8 cellular contexts compared by ENCODE assay signal in the genomic region with DNA sequence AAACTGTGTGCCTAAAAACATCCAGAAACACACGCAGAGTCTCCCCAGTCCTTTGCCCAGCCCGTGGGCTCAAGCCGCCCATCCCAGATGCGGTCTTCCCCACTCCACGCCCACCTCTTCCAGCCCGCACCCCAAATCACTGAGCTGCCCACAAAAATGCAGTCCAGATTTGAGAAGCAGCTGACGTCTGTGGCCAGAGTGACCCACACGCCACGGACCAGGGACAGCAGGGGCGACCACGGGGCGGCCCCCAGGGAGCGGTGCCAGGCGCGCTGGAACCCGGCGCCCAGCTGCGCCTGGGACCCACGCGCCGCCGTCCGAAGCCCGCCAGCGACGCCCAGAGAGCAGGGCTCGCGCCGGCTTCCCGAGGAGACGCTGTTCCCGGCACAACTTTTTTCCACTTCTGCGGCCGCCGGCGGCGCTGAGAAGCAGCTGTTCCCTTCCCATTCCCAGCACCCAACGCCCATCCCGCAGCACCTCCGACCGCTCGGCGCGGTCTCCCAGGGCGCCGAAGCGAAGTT. TPM values are rescaled to one million over a fixed set of nuclear protein-coding genes. Genes with fewer than 3 reads are reported as not detected.
A peak's percentile ranks its signal among the peaks of the same experiment; 100 is the strongest.
DNase-seq lines count a peak whose midpoint lies in the region; ATAC-seq and TF ChIP-seq lines count a peak whose summit lies in the region.

No MANE protein-coding gene starts in this region.

- H3K79me1 ChIP-seq in IMR-90 (ENCODE audit: low read depth in 1 of 2, low read length in 2 of 2), result peaks cover 18 to 50% of the 10 kb centered on the region in 2 experiments

- H3K9me3 Mint-ChIP-seq in activated naive CD4-positive, alpha-beta T cell treated with anti-CD3 and anti-CD28 coated beads, Interleukin-2, amount 50 U/mL, for 72 hours, result no peaks in the 10 kb centered on the region
- H3K9me3 Mint-ChIP-seq in osteocyte (ENCODE audit: unreplicated experiment), result no peaks in the 10 kb centered on the region

- 1% methylated on average over 24 of the region's 47 CpGs; no CpG with 5 or more reads in 1 of the 2 experiments for WGBS in IMR-90 (ENCODE audit: extremely low coverage in 2 of 2, insufficient read length in 1 of 2), 2 experiments
- WGBS in heart left ventricle, 4 donors, result 1 to 2% (median 1%) methylated on average over 9 to 47 of the region's 47 CpGs

- H3K56ac ChIP-seq in IMR-90 (ENCODE audit: extremely low read depth, insufficient read depth, low read length), result peak overlapping the region; percentile 89

- H3K18ac ChIP-seq in IMR-90 (ENCODE audit: low read depth, low read length), result peak overlapping the region; percentile 33

- dilution Hi-C loops in IMR-90 (cut with HindIII; ENCODE audit: low sequenced_read_pairs, unreplicated experiment), result no loop called here

- H3K4me3 ChIP-seq in IMR-90 (ENCODE audit: insufficient read depth, low read depth, low read length) (peak overlapping the region; percentile 95), heart left ventricle (peak overlapping the region; percentile 50 to 97 (median 78))

- POLR2A ChIA-PET in IMR-90 (lab: Charles Lee; ENCODE audit: unreplicated experiment), result no interaction called here

- no peak overlapping the region for H3K27ac Mint-ChIP-seq in activated naive CD4-positive, alpha-beta T cell treated with anti-CD3 and anti-CD28 coated beads, Interleukin-2, amount 50 U/mL, for 72 hours
- H3K27ac Mint-ChIP-seq in osteocyte (ENCODE audit: unreplicated experiment), result peak overlapping the region; percentile 90

- H4K20me1 ChIP-seq in IMR-90 (ENCODE audit: insufficient read depth, low read length), result peaks cover 11% of the 10 kb centered on the region; the same call in 1 of the 2 replicates

- H3K9ac ChIP-seq in IMR-90 (ENCODE audit: low read depth, low read length), result peak overlapping the region; percentile 95

- H3K9me3 ChIP-seq in IMR-90 (ENCODE audit: control insufficient read depth, insufficient read depth, low read length) (no peaks in the 10 kb centered on the region), heart left ventricle (no peaks in the 10 kb centered on the region)

- no peaks in the 10 kb centered on the region for H3K27me3 Mint-ChIP-seq in osteocyte (ENCODE audit: unreplicated experiment)

- TF ChIP-seq RAD21 in IMR-90 (IDR thresholded peaks at IDR 0.05; ENCODE audit: low read length), result no peak; the same call in 1 of the 2 replicates

- peak overlapping the region; percentile 74; the same call in 1 of the 2 replicates for H4K91ac ChIP-seq in IMR-90 (ENCODE audit: insufficient read depth, low read depth, low read length)

- peak overlapping the region; percentile 71; the same call in 2 of the 3 replicates for H2BK15ac ChIP-seq in IMR-90 (ENCODE audit: low read depth, low read length)

- ATAC-seq in GM21576 (IDR thresholded peaks at IDR 0.05; ENCODE audit: unreplicated experiment) (peak; percentile 28), IMR-90 (ENCODE audit: low read depth) (peak; percentile 16), heart left ventricle (peak in 3 of 4 donors; percentile 55 to 66 (median 56))
- peak; percentile 14 to 16 for ATAC-seq in activated naive CD4-positive, alpha-beta T cell treated with anti-CD3 and anti-CD28 coated beads, Interleukin-2, amount 50 U/mL, for 72 hours

- intact Hi-C loops in IMR-90 (cut with micrococcal nuclease), result loop anchor here (1.0 to 5.0 kb wide), 8 partner anchors 56 to 319 kb away; a partner anchor contains a TSS
- intact Hi-C loops in heart left ventricle (cut with DNase I), result loop anchor here in 9 of 10 donors (2.0 to 10.0 kb wide), 12 partner anchors 51 to 353 kb away; a partner anchor contains a TSS

- DNase-seq in EL (peak; percentile 66), IMR-90 (peak; percentile 54), heart left ventricle (peak; percentile 64 to 84 (median 72)), osteocyte (ENCODE audit: extremely low spot score, unreplicated experiment) (peak; percentile 86), H4 (ENCODE audit: low spot score) (no peak), OCI-M1 (lab: John Stamatoyannopoulos, UW) (no peak)
- no peak for DNase-seq in activated naive CD4-positive, alpha-beta T cell treated with anti-CD3 and anti-CD28 coated beads, Interleukin-2, amount 50 U/mL, for 72 hours (ENCODE audit: low spot score in 2 of 2)

- peaks cover 11% of the 10 kb centered on the region for H3K9me1 ChIP-seq in IMR-90 (ENCODE audit: insufficient read depth, low read length)

- peak overlapping the region; percentile 87 for H2BK5ac ChIP-seq in IMR-90 (ENCODE audit: low read depth, low read length, poor library complexity, severe bottlenecking)

- peak overlapping the region; percentile 83 for H3K4ac ChIP-seq in IMR-90 (ENCODE audit: low read depth, low read length)

- peak overlapping the region; percentile 16 for H2BK20ac ChIP-seq in IMR-90 (ENCODE audit: low read depth, low read length)

- no peaks in the 10 kb centered on the region for H3K27me3 ChIP-seq in IMR-90 (ENCODE audit: control insufficient read depth, insufficient read depth, low read length)
- H3K27me3 ChIP-seq in heart left ventricle, result peaks cover 0 to 4% (median 0%) of the 10 kb centered on the region in 9 donors

- H4K5ac ChIP-seq in IMR-90 (ENCODE audit: low read depth, low read length), result peak overlapping the region; percentile 37

- in situ Hi-C loops in IMR-90 (cut with MboI; ENCODE audit: low sequenced_read_pairs), result no loop called here

- peak overlapping the region; percentile 94 for H3K14ac ChIP-seq in IMR-90 (replicated peaks; ENCODE audit: low read depth, low read length)

- TF ChIP-seq CTCF in IMR-90 (conservative IDR thresholded peaks at IDR 0.05; ENCODE audit: low read depth, low read length) (peak; percentile 27), heart left ventricle (IDR thresholded peaks at IDR 0.05) (peak in 3 of 12 donors; percentile 15 to 37 (median 34)), osteocyte (IDR thresholded peaks at IDR 0.05) (peak; percentile 8)

- peak overlapping the region; percentile 75 for H2BK120ac ChIP-seq in IMR-90 (ENCODE audit: low read depth, low read length)

- peak overlapping the region; percentile 26 to 78; a peak in 3 of 4 replicates for H4K8ac ChIP-seq in IMR-90 (ENCODE audit: low read depth in 2 of 2, low read length in 2 of 2)

- peaks cover 3% of the 10 kb centered on the region for H3K36me3 ChIP-seq in IMR-90 (ENCODE audit: control insufficient read depth, insufficient read depth, low read length)
- H3K36me3 ChIP-seq in heart left ventricle, result no peaks in the 10 kb centered on the region

- peak overlapping the region; percentile 94 for H3K4me3 Mint-ChIP-seq in osteocyte (ENCODE audit: unreplicated experiment)

- H3K4me1 ChIP-seq in IMR-90 (ENCODE audit: control insufficient read depth, insufficient read depth, low read length), result peaks cover 14% of the 10 kb centered on the region
- H3K4me1 ChIP-seq in heart left ventricle, result peaks cover 0 to 27% (median 14%) of the 10 kb centered on the region in 12 donors

- H3K4me1 Mint-ChIP-seq in osteocyte (ENCODE audit: unreplicated experiment), result peaks cover 55% of the 10 kb centered on the region

- peak overlapping the region; percentile 85 for H3K23ac ChIP-seq in IMR-90 (ENCODE audit: low read depth, low read length)

- TF ChIP-seq POLR2A in IMR-90 (IDR thresholded peaks at IDR 0.05; ENCODE audit: low read depth, low read length) (peak; percentile 57; the same call in 1 of the 2 replicates), heart left ventricle (IDR thresholded peaks at IDR 0.05) (no peak)

- BruUV-seq in IMR-90 (replicated peaks; lab: Mats Ljungman, UMichigan), result no TSS peak

- peaks cover 0 to 21% of the 10 kb centered on the region in 2 donors for H3K36me3 Mint-ChIP-seq in activated naive CD4-positive, alpha-beta T cell treated with anti-CD3 and anti-CD28 coated beads, Interleukin-2, amount 50 U/mL, for 72 hours
- peaks cover 21% of the 10 kb centered on the region for H3K36me3 Mint-ChIP-seq in osteocyte (ENCODE audit: unreplicated experiment)

- H3K27ac ChIP-seq in IMR-90 (ENCODE audit: insufficient read depth, low read length), result peak overlapping the region; percentile 96
- H3K27ac ChIP-seq in heart left ventricle, result peak overlapping the region; percentile 87 to 94 (median 91)

- peak overlapping the region; percentile 92 for H2AK5ac ChIP-seq in IMR-90 (ENCODE audit: low read depth, low read length)

- H2AK9ac ChIP-seq in IMR-90 (replicated peaks; ENCODE audit: low read depth, low read length, poor library complexity), result peak overlapping the region; percentile 90

- H3K4me2 ChIP-seq in IMR-90 (ENCODE audit: low read depth, low read length), result peak overlapping the region; percentile 96

- peak overlapping the region; percentile 91 for H2AFZ ChIP-seq in IMR-90 (replicated peaks; ENCODE audit: low read length, poor library complexity)

- CTCF ChIA-PET in IMR-90 (lab: Yijun Ruan, JAX), result interaction anchor here (0.6 to 2.0 kb wide), 4 partner anchors 33 to 156 kb away, joined by 3 to 8 read pairs (median 3); no protein-coding TSS in a partner anchor

TF ChIP-seq in IMR-90, 13 proteins besides CTCF, POLR2A, EP300 and RAD21:
- TF ChIP-seq MAZ (IDR thresholded peaks at IDR 0.05; ENCODE audit: borderline replicate concordance, low read depth, low read length), result no peak
- TF ChIP-seq, protein P1, sequence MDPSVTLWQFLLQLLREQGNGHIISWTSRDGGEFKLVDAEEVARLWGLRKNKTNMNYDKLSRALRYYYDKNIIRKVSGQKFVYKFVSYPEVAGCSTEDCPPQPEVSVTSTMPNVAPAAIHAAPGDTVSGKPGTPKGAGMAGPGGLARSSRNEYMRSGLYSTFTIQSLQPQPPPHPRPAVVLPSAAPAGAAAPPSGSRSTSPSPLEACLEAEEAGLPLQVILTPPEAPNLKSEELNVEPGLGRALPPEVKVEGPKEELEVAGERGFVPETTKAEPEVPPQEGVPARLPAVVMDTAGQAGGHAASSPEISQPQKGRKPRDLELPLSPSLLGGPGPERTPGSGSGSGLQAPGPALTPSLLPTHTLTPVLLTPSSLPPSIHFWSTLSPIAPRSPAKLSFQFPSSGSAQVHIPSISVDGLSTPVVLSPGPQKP (IDR thresholded peaks at IDR 0.05; ENCODE audit: borderline replicate concordance, low read depth, low read length), result no peak
- peak; percentile 39; the same call in 1 of the 2 replicates for TF ChIP-seq MXI1 (IDR thresholded peaks at IDR 0.05; ENCODE audit: borderline replicate concordance, low read depth, low read length)
- peak; percentile 11; the same call in 1 of the 2 replicates for TF ChIP-seq SMC3 (IDR thresholded peaks at IDR 0.05; ENCODE audit: low read depth, low read length)

RNA-seq across cellular contexts. Expression of a gene that starts 0.7 kb away (rescaled TPM):
- 11.1 and 11.3 TPM in 2 replicates for total RNA-seq in IMR-90 (2012; rRNA removed)
- 5.0 and 6.5 TPM in 2 replicates for polyA plus RNA-seq in IMR-90 (2012; rRNA removed)
- 3.8 and 6.1 TPM in 2 replicates for polyA plus RNA-seq in IMR-90 (2012; cell fraction: cytosol; rRNA removed)
- polyA plus RNA-seq in IMR-90 (2012; cell fraction: nucleus; rRNA removed; ENCODE audit: low replicate concordance), result 4.8 and 12.1 TPM in 2 replicates
- under 1 TPM; 0.16 to 0.18 TPM for total RNA-seq in activated naive CD4-positive, alpha-beta T cell treated with anti-CD3 and anti-CD28 coated beads, Interleukin-2, amount 50 U/mL, for 72 hours
- 10 to 100 TPM in 5 of 9 donors, 1 to 10 TPM in 4; 5.6 to 35.6 (median 10.1) TPM for total RNA-seq in heart left ventricle
- 10 to 100 TPM in 1 of 2 donors, 1 to 10 TPM in 1; 1.8 to 11.5 TPM for polyA plus RNA-seq in heart left ventricle
- 110 and 113 TPM in 2 replicates for total RNA-seq in osteocyte
- 22.2 and 24.6 TPM in 2 replicates for total RNA-seq in H4 (2014; rRNA removed; shearing (Covaris generic))

Comparison
In these comparisons a context has a peak if more than half of its experiments do, and no peak if none do; other contexts are left out.
1. DNase-seq: peak in EL (single experiment), IMR-90 (single experiment), heart left ventricle (5 of 5) and osteocyte (single experiment); none in activated naive CD4-positive, alpha-beta T cell treated with anti-CD3 and anti-CD28 coated beads, Interleukin-2, amount 50 U/mL, for 72 hours (0 of 2), H4 (single experiment) and OCI-M1 (single experiment).
2. RNA of a gene that starts 0.7 kb away (total RNA-seq): 110 to 113 TPM in osteocyte, 22.2 to 24.6 TPM in H4, 11.1 to 11.3 TPM in IMR-90 and 5.6 to 35.6 TPM in heart left ventricle; 0.16 to 0.18 TPM in activated naive CD4-positive, alpha-beta T cell treated with anti-CD3 and anti-CD28 coated beads, Interleukin-2, amount 50 U/mL, for 72 hours; every median in the first group is over 4 times any median in the second.
3. Peak in every context shown above with its lines, with median percentiles within 50 percentile points of each other: ATAC-seq.